ENCODE assay signal across 1 cellular context in the genomic region with DNA sequence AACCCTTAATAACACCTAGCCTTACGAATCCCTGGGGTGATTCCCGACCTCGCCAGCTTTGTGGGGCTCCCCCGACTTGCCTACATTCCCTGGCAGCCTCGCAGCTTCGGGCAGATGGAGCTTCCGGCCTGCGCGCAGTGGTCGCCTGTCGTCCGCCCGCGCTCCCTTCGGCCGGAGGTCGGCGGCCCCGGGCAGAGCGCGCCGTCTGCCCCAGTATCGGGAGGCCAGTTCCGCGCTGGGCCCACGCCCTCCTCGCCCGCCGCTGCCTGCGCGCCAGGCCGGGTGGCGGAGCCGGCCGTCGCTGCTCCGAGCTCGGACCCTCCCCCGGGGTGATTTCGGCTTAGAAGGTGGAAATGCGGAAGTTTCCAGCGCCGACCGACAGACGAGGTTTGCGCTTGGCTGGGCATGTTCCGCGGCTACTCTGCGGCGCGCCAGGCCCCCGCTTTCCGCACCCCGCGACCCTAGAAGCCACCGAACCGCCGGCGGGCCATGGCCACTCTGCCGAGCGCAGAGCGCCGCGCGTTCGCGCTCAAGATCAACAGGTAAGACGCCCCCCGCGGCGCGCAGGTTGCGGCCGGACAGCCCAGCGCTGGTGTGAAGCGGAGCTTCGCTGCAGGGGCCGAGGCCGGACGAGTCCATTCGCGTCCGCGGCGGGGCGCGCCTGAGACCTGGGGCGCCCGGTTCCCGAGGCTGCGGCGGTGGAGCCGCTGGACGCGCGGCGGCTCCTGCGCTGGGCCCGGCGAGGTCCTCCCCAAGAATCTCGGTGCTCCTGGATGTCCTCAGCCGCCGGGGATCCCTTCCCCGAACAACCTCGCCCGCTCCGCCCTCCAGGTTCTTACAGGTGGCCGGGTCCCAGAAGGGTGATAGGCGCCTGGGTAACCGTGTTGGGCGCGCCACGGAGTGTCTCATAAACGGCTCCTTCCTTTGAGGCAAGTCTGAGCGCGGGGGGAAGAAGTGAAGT.
TF ChIP-seq lines count a peak whose summit lies in the region.

Gene DOCK8, plus strand, starts transcription at position 378 of the 961 bp plus-strand sequence. Its CDS starts 112 bp downstream, at position 490.

TF ChIP-seq in K562, 482 proteins besides CTCF, POLR2A, EP300 and RAD21 (continued from another document and continues in another):
- TF ChIP-seq, protein P1, sequence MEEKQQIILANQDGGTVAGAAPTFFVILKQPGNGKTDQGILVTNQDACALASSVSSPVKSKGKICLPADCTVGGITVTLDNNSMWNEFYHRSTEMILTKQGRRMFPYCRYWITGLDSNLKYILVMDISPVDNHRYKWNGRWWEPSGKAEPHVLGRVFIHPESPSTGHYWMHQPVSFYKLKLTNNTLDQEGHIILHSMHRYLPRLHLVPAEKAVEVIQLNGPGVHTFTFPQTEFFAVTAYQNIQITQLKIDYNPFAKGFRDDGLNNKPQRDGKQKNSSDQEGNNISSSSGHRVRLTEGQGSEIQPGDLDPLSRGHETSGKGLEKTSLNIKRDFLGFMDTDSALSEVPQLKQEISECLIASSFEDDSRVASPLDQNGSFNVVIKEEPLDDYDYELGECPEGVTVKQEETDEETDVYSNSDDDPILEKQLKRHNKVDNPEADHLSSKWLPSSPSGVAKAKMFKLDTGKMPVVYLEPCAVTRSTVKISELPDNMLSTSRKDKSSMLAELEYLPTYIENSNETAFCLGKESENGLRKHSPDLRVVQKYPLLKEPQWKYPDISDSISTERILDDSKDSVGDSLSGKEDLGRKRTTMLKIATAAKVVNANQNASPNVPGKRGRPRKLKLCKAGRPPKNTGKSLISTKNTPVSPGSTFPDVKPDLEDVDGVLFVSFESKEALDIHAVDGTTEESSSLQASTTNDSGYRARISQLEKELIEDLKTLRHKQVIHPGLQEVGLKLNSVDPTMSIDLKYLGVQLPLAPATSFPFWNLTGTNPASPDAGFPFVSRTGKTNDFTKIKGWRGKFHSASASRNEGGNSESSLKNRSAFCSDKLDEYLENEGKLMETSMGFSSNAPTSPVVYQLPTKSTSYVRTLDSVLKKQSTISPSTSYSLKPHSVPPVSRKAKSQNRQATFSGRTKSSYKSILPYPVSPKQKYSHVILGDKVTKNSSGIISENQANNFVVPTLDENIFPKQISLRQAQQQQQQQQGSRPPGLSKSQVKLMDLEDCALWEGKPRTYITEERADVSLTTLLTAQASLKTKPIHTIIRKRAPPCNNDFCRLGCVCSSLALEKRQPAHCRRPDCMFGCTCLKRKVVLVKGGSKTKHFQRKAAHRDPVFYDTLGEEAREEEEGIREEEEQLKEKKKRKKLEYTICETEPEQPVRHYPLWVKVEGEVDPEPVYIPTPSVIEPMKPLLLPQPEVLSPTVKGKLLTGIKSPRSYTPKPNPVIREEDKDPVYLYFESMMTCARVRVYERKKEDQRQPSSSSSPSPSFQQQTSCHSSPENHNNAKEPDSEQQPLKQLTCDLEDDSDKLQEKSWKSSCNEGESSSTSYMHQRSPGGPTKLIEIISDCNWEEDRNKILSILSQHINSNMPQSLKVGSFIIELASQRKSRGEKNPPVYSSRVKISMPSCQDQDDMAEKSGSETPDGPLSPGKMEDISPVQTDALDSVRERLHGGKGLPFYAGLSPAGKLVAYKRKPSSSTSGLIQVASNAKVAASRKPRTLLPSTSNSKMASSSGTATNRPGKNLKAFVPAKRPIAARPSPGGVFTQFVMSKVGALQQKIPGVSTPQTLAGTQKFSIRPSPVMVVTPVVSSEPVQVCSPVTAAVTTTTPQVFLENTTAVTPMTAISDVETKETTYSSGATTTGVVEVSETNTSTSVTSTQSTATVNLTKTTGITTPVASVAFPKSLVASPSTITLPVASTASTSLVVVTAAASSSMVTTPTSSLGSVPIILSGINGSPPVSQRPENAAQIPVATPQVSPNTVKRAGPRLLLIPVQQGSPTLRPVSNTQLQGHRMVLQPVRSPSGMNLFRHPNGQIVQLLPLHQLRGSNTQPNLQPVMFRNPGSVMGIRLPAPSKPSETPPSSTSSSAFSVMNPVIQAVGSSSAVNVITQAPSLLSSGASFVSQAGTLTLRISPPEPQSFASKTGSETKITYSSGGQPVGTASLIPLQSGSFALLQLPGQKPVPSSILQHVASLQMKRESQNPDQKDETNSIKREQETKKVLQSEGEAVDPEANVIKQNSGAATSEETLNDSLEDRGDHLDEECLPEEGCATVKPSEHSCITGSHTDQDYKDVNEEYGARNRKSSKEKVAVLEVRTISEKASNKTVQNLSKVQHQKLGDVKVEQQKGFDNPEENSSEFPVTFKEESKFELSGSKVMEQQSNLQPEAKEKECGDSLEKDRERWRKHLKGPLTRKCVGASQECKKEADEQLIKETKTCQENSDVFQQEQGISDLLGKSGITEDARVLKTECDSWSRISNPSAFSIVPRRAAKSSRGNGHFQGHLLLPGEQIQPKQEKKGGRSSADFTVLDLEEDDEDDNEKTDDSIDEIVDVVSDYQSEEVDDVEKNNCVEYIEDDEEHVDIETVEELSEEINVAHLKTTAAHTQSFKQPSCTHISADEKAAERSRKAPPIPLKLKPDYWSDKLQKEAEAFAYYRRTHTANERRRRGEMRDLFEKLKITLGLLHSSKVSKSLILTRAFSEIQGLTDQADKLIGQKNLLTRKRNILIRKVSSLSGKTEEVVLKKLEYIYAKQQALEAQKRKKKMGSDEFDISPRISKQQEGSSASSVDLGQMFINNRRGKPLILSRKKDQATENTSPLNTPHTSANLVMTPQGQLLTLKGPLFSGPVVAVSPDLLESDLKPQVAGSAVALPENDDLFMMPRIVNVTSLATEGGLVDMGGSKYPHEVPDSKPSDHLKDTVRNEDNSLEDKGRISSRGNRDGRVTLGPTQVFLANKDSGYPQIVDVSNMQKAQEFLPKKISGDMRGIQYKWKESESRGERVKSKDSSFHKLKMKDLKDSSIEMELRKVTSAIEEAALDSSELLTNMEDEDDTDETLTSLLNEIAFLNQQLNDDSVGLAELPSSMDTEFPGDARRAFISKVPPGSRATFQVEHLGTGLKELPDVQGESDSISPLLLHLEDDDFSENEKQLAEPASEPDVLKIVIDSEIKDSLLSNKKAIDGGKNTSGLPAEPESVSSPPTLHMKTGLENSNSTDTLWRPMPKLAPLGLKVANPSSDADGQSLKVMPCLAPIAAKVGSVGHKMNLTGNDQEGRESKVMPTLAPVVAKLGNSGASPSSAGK (IDR thresholded peaks at IDR 0.05): peak; percentile 55
- TF ChIP-seq ZNF232 (CRISPR knock-in tag; IDR thresholded peaks at IDR 0.05) (0 out of 2 replicates have a peak, but pooled peaks have one; percentile 29), GATAD2B (IDR thresholded peaks at IDR 0.05; ENCODE audit: borderline replicate concordance) (0 out of 2 replicates have a peak, but pooled peaks have one; percentile 33), FIP1L1 (IDR thresholded peaks at IDR 0.05; ENCODE audit: low read depth, low read length, poor library complexity, severe bottlenecking) (peak; percentile 79), NR2C2 (CRISPR knock-in tag; IDR thresholded peaks at IDR 0.05) (peak; percentile 61), NR2C2 (tag; IDR thresholded peaks at IDR 0.05) (0 out of 2 replicates have a peak, but pooled peaks have one; percentile 20), ESRRA (IDR thresholded peaks at IDR 0.05; ENCODE audit: borderline replicate concordance, low read depth) (0 out of 2 replicates have a peak, but pooled peaks have one; percentile 46), E2F8 (IDR thresholded peaks at IDR 0.05; ENCODE audit: low read depth, partially characterized antibody) (no peak), EP400 (IDR thresholded peaks at IDR 0.05) (peak; percentile 37; the same call in 1 of the 2 replicates), PATZ1 (CRISPR knock-in tag; IDR thresholded peaks at IDR 0.05; ENCODE audit: borderline replicate concordance) (no peak), JUND (IDR thresholded peaks at IDR 0.05; ENCODE audit: borderline replicate concordance, low read depth, low read length) (0 out of 2 replicates have a peak, but pooled peaks have one; percentile 22), JUND (tag; IDR thresholded peaks at IDR 0.05; ENCODE audit: borderline replicate concordance, low read depth, low read length) (peak; percentile 26; the same call in 1 of the 3 replicates), PHF8 (IDR thresholded peaks at IDR 0.05; ENCODE audit: borderline replicate concordance, low read length) (peak; percentile 89), RBM25 (IDR thresholded peaks at IDR 0.05; ENCODE audit: low read depth, low read length, severe bottlenecking) (peak; percentile 30), ZNF24 (IDR thresholded peaks at IDR 0.05) (peak; percentile 80; the same call in 1 of the 2 replicates), POLR2H (tag; IDR thresholded peaks at IDR 0.05; ENCODE audit: low read depth) (peak; percentile 58), ARNT (IDR thresholded peaks at IDR 0.05) (no peak), HDAC6 (IDR thresholded peaks at IDR 0.05; ENCODE audit: low read depth, low read length) (0 out of 2 replicates have a peak, but pooled peaks have one; percentile 22), NR1H2 (CRISPR knock-in tag; IDR thresholded peaks at IDR 0.05) (0 out of 2 replicates have a peak, but pooled peaks have one; percentile 47), HDAC8 (tag; IDR thresholded peaks at IDR 0.05) (0 out of 2 replicates have a peak, but pooled peaks have one; percentile 11), GMEB1 (CRISPR knock-in tag; IDR thresholded peaks at IDR 0.05) (0 out of 2 replicates have a peak, but pooled peaks have one; percentile 5)
- TF ChIP-seq, protein P2, sequence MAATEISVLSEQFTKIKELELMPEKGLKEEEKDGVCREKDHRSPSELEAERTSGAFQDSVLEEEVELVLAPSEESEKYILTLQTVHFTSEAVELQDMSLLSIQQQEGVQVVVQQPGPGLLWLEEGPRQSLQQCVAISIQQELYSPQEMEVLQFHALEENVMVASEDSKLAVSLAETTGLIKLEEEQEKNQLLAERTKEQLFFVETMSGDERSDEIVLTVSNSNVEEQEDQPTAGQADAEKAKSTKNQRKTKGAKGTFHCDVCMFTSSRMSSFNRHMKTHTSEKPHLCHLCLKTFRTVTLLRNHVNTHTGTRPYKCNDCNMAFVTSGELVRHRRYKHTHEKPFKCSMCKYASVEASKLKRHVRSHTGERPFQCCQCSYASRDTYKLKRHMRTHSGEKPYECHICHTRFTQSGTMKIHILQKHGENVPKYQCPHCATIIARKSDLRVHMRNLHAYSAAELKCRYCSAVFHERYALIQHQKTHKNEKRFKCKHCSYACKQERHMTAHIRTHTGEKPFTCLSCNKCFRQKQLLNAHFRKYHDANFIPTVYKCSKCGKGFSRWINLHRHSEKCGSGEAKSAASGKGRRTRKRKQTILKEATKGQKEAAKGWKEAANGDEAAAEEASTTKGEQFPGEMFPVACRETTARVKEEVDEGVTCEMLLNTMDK (IDR thresholded peaks at IDR 0.05; ENCODE audit: borderline replicate concordance, insufficient read depth, low read depth, low read length, poor library complexity, severe bottlenecking): peak; percentile 39
- TF ChIP-seq, protein P3, sequence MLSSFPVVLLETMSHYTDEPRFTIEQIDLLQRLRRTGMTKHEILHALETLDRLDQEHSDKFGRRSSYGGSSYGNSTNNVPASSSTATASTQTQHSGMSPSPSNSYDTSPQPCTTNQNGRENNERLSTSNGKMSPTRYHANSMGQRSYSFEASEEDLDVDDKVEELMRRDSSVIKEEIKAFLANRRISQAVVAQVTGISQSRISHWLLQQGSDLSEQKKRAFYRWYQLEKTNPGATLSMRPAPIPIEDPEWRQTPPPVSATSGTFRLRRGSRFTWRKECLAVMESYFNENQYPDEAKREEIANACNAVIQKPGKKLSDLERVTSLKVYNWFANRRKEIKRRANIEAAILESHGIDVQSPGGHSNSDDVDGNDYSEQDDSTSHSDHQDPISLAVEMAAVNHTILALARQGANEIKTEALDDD (IDR thresholded peaks at IDR 0.05): no peak
- TF ChIP-seq, protein P4, sequence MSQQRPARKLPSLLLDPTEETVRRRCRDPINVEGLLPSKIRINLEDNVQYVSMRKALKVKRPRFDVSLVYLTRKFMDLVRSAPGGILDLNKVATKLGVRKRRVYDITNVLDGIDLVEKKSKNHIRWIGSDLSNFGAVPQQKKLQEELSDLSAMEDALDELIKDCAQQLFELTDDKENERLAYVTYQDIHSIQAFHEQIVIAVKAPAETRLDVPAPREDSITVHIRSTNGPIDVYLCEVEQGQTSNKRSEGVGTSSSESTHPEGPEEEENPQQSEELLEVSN (IDR thresholded peaks at IDR 0.05; ENCODE audit: borderline replicate concordance in 1 of 2, extremely low read depth in 1 of 2, insufficient read depth in 1 of 2, insufficient read length in 1 of 2, low read depth in 1 of 2, low read length in 1 of 2, poor library complexity in 1 of 2, severe bottlenecking in 1 of 2): peak; percentile 46 to 75
